Comparison of ENCODE assay signal across 15 cellular contexts in genomic region chr15:20493035-20493434, GRCh38. TPM values are rescaled to one million over a fixed set of nuclear protein-coding genes. Genes with fewer than 3 reads are reported as not detected.
"Had no signal": no experiment of that assay in that cellular context is flagged by ENCODE, and none has a peak within 500 bp of the region (broad histone marks: within the 10 kb centered on the region; RNA-seq: fewer than 3 reads in every experiment).

No MANE protein-coding gene starts in this region.

RNA-seq across cellular contexts. Expression of gene GOLGA6L6, which starts 48.6 kb away (rescaled TPM):
- total RNA-seq: activated B cell treated with CpG ODN at 0.5 μM for 24 hours; activated CD4-positive, alpha-beta memory T cell treated with anti-CD3 and anti-CD28 coated beads for 36 hours; activated CD4-positive, alpha-beta memory T cell treated with anti-CD3 and anti-CD28 coated beads, Interleukin-2, amount 10 ng/mL, durations not matched to agents 7 days and 5 days; activated CD4-positive, alpha-beta T cell treated with anti-CD3 and anti-CD28 coated beads for 36 hours; activated CD4-positive, alpha-beta T cell treated with anti-CD3 and anti-CD28 coated beads, Interleukin-2, amount 10 ng/mL, durations not matched to agents 24 days and 14 days; activated CD4-positive, alpha-beta T cell treated with anti-CD3 and anti-CD28 coated beads, Interleukin-2, amount 10 ng/mL, durations not matched to agents 7 days and 5 days; activated CD8-positive, alpha-beta memory T cell treated with anti-CD3 and anti-CD28 coated beads for 36 hours; activated CD8-positive, alpha-beta memory T cell treated with anti-CD3 and anti-CD28 coated beads, Interleukin-2, amount 10 ng/mL, durations not matched to agents 7 days and 5 days; activated CD8-positive, alpha-beta T cell treated with anti-CD3 and anti-CD28 coated beads for 36 hours; activated CD8-positive, alpha-beta T cell treated with anti-CD3 and anti-CD28 coated beads, Interleukin-2, amount 10 ng/mL, durations not matched to agents 7 days and 5 days; T-cell; T-helper 1 cell treated with Interleukin-12 subunit alpha and Interleukin-12 subunit beta and Interleukin-4 antibody, amounts not matched to agents 30 ng/mL and 1 ng/mL, for 36 hours; T-helper 17 cell; T-helper 2 cell treated with Interferon-gamma antibody and Interleukin-4, amounts not matched to agents 100 ng/mL and 5 ng/mL, for 36 hours; WTC11 had no signal
